ENCODE assay signal across 25 cellular contexts in genomic region chr13:110195547-110196485, GRCh38.
"Had no signal": no experiment of that assay in that cellular context is flagged by ENCODE, and none has a peak within 500 bp of the region (broad histone marks: within the 10 kb centered on the region; RNA-seq: fewer than 3 reads in every experiment).

No MANE protein-coding gene starts in this region.

- H3K4me1 ChIP-seq: colonic mucosa had no signal

- FAIRE-seq: TTC549 had no signal

- H3K27me3 ChIP-seq: colonic mucosa, ovary, tibial artery had no signal

- DNase-seq: activated B cell treated with CpG ODN at 0.5 μM for 24 hours; activated CD4-positive, alpha-beta T cell treated with anti-CD3 and anti-CD28 coated beads for 36 hours; activated CD4-positive, alpha-beta T cell treated with anti-CD3 and anti-CD28 coated beads, Interleukin-2, amount 50 U/mL, for 4 hours; activated CD8-positive, alpha-beta memory T cell treated with anti-CD3 and anti-CD28 coated beads for 24 hours; activated CD8-positive, alpha-beta memory T cell treated with anti-CD3 and anti-CD28 coated beads, Interleukin-2, amount 50 U/mL, for 4 hours; activated naive CD4-positive, alpha-beta T cell treated with anti-CD3 and anti-CD28 coated beads for 36 hours; activated T-cell treated with anti-CD3 and anti-CD28 coated beads, Interleukin-2, amount 50 U/mL, for 4 hours; anterior cingulate cortex; central memory CD4-positive, alpha-beta T cell; colonic mucosa; foreskin melanocyte; immature natural killer cell; kidney glomerular epithelial cell; left ventricle myocardium inferior; natural killer cell; ovary; right cardiac atrium; stimulated activated CD4-positive, alpha-beta T cell treated with anti-CD3 and anti-CD28 coated beads, Interleukin-1b, Interleukin-23, amount 100 ng/mL, for 48 hours; tibial artery had no signal

- H3K36me3 ChIP-seq: colonic mucosa, ovary had no signal

- H3K36me3 Mint-ChIP-seq: immature natural killer cell, natural killer cell had no signal

- H3K4me1 Mint-ChIP-seq: activated B cell treated with CpG ODN at 0.5 μM for 24 hours; activated CD4-positive, alpha-beta T cell treated with anti-CD3 and anti-CD28 coated beads for 36 hours; immature natural killer cell; natural killer cell had no signal

- H3K27ac Mint-ChIP-seq: activated B cell treated with CpG ODN at 0.5 μM for 24 hours; activated CD4-positive, alpha-beta T cell treated with anti-CD3 and anti-CD28 coated beads for 36 hours; activated naive CD4-positive, alpha-beta T cell treated with anti-CD3 and anti-CD28 coated beads for 36 hours; activated T-helper 2 cell treated with anti-CD3 and anti-CD28 coated beads, Interferon-gamma antibody, Interleukin-2, Interleukin-4, amounts not matched to agents 10 μg/mL and 5 μg/mL and 100 μg/mL, durations not matched to agents 14 hours and 24 hours and 36 hours; immature natural killer cell; mesothelial cell of epicardium; natural killer cell; stimulated activated naive CD8-positive, alpha-beta T cell treated with anti-CD3 and anti-CD28 coated beads, Interleukin-15, Interleukin-2, amounts not matched to agents 100 ng/mL and 50 ng/mL, for 24 hours; T-helper 2 cell treated with Interferon-gamma antibody and Interleukin-4, amounts not matched to agents 5 μg/mL and 100 μg/mL, for 36 hours had no signal

- H3K4me3 ChIP-seq: colonic mucosa, left ventricle myocardium inferior, ovary, tibial artery had no signal

- H3K27ac ChIP-seq: colonic mucosa, left ventricle myocardium inferior, ovary had no signal

- H3K9me3 ChIP-seq: colonic mucosa, left ventricle myocardium inferior, ovary, tibial artery had no signal

- ATAC-seq: activated CD4-positive, alpha-beta T cell treated with anti-CD3 and anti-CD28 coated beads for 36 hours; activated T-cell treated with anti-CD3 and anti-CD28 coated beads, Interleukin-2, amount 50 U/mL, for 4 hours; natural killer cell; right cardiac atrium; SK-N-SH treated with all-trans-retinoic acid at 6 μM for 48 hours had no signal

- H3K9me3 Mint-ChIP-seq: activated B cell treated with CpG ODN at 0.5 μM for 24 hours; activated naive CD4-positive, alpha-beta T cell treated with anti-CD3 and anti-CD28 coated beads for 36 hours; activated T-cell treated with anti-CD3 and anti-CD28 coated beads, Interleukin-2, amount 50 U/mL, for 4 hours; activated T-helper 2 cell treated with anti-CD3 and anti-CD28 coated beads, Interferon-gamma antibody, Interleukin-2, Interleukin-4, amounts not matched to agents 10 μg/mL and 5 μg/mL and 100 μg/mL, durations not matched to agents 14 hours and 24 hours and 36 hours; mesothelial cell of epicardium; natural killer cell; stimulated activated naive CD8-positive, alpha-beta T cell treated with anti-CD3 and anti-CD28 coated beads, Interleukin-15, Interleukin-2, amounts not matched to agents 100 ng/mL and 50 ng/mL, for 24 hours; T-helper 2 cell treated with Interferon-gamma antibody and Interleukin-4, amounts not matched to agents 5 μg/mL and 100 μg/mL, for 36 hours had no signal

- H3K4me3 Mint-ChIP-seq: activated B cell treated with CpG ODN at 0.5 μM for 24 hours; activated CD4-positive, alpha-beta T cell treated with anti-CD3 and anti-CD28 coated beads for 36 hours; activated naive CD4-positive, alpha-beta T cell treated with anti-CD3 and anti-CD28 coated beads for 36 hours; activated T-cell treated with anti-CD3 and anti-CD28 coated beads, Interleukin-2, amount 50 U/mL, for 4 hours; immature natural killer cell; mesothelial cell of epicardium; natural killer cell; stimulated activated naive CD8-positive, alpha-beta T cell treated with anti-CD3 and anti-CD28 coated beads, Interleukin-15, Interleukin-2, amounts not matched to agents 100 ng/mL and 50 ng/mL, for 24 hours; T-helper 2 cell treated with Interferon-gamma antibody and Interleukin-4, amounts not matched to agents 5 μg/mL and 100 μg/mL, for 36 hours had no signal
